8 cellular contexts compared by ENCODE assay signal in the genomic region with DNA sequence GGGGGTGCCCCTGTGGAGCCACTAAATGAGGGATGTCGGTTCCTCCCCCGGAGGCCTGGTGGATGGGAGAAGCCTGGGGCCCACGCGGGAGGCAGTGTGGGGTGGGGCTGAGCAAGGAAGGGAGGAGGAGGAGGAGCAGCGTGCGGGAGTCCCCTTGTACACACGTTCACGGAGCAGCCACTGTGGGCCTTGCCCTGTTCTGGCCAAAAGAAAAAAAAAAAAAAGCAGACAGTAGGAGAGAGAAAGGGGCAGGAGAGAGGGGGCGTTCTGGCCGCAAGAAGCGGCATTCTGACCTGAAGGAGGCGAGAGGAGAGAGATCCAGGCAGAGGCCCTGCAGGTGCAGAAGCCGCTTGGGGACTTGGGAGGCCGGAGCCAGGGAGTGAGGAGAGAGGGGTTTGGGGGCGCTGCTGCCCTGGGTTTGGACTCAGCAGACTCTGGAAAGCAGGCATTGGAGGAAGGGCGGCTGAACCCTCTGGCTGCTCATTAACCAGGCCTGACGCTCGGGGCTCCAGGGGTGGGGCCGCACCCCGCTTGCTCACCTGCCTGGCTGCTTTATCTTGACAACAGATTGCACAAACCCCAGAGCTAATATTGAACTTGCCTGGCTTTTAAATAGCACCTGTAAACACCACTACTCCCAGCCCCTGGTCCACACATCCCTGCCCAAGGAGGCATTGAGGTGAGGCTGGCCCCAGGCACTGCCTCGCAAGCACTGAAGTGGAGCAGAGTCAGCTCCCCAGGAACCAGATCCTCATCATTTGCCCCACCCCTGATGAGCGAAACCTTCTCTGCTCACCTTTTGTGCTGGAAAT.
DNase-seq lines count a peak whose midpoint lies in the region; TF ChIP-seq lines count a peak whose summit lies in the region.

No MANE protein-coding gene starts in this region.

- H3K4me3 ChIP-seq in mucosa of rectum (ENCODE audit: low read length in 2 of 2) (peak overlapping the region; percentile 39 to 41), A673 (ENCODE audit: low read depth, low read length, poor library complexity, severe bottlenecking) (no peak overlapping the region)

- POLR2A ChIA-PET in A673 (lab: Charles Lee; ENCODE audit: low non-redundant PET) = no interaction called here

- CTCF ChIA-PET in A673 (lab: Charles Lee) = interaction anchor here (0.7 to 3.1 kb wide), 7 partner anchors 27 to 295 kb away, joined by 3 to 33 read pairs (median 5); no protein-coding TSS in a partner anchor

- H3K9me3 Mint-ChIP-seq in chondrocyte (ENCODE audit: low read depth) = no peaks in the 10 kb centered on the region

- intact Hi-C loops in A673 (cut with micrococcal nuclease; ENCODE audit: unreplicated experiment) = loop anchor here (1.0 to 5.0 kb wide), 2 partner anchors 135 to 188 kb away; no protein-coding TSS in a partner anchor

- BruUV-seq in A673 (replicated peaks; lab: Mats Ljungman, UMichigan) = no TSS peak

- H3K27ac ChIP-seq in mucosa of rectum (ENCODE audit: low read depth in 2 of 2, low read length in 2 of 2) (peak overlapping the region; percentile 80 to 86), A673 (ENCODE audit: low read depth, low read length, poor library complexity, severe bottlenecking) (no peak overlapping the region)

- H3K9me3 ChIP-seq in mucosa of rectum (ENCODE audit: control insufficient read depth in 2 of 2, low read length in 2 of 2) = no peaks in the 10 kb centered on the region
- H3K9me3 ChIP-seq in A673 (ENCODE audit: low read depth, low read length, poor library complexity, severe bottlenecking) = no peaks in the 10 kb centered on the region

- H3K4me1 Mint-ChIP-seq in chondrocyte (ENCODE audit: low read depth) = peaks cover 7% of the 10 kb centered on the region

- peak; percentile 89 for DNase-seq in DMS153 (lab: John Stamatoyannopoulos, UW)
- peak; percentile 82 for DNase-seq in LoVo (ENCODE audit: low spot score)
- peak; percentile 67 for DNase-seq in chondrocyte (ENCODE audit: low spot score)
- no peak for DNase-seq in A673 (ENCODE audit: low spot score)
- DNase-seq in SW 1271 (lab: John Stamatoyannopoulos, UW) = no peak
- DNase-seq in NCI-H1694 treated with DMSO at 0.1 percent for 48 hours (lab: John Stamatoyannopoulos, UW) = no peak
- DNase-seq in D341Med (ENCODE audit: low spot score) = no peak

- no peak for TF ChIP-seq CTCF in chondrocyte (IDR thresholded peaks at IDR 0.05)
- TF ChIP-seq CTCF in A673 (conservative IDR thresholded peaks at IDR 0.05; ENCODE audit: low read depth, low read length) = no peak

- H3K27me3 Mint-ChIP-seq in chondrocyte (ENCODE audit: low read depth) = peaks cover 16% of the 10 kb centered on the region

- H3K36me3 Mint-ChIP-seq in chondrocyte (ENCODE audit: low read depth) = no peaks in the 10 kb centered on the region

- H3K4me3 Mint-ChIP-seq in chondrocyte (ENCODE audit: unreplicated experiment) = no peak overlapping the region

- H3K36me3 ChIP-seq in mucosa of rectum (ENCODE audit: control insufficient read depth in 2 of 2, insufficient read depth in 2 of 2, low read length in 2 of 2) = no peaks in the 10 kb centered on the region
- H3K36me3 ChIP-seq in A673 (ENCODE audit: insufficient read depth, low read length, poor library complexity, severe bottlenecking) = no peaks in the 10 kb centered on the region

- H3K9ac ChIP-seq in mucosa of rectum (ENCODE audit: low read depth in 1 of 2, low read length in 2 of 2) = peak overlapping the region; percentile 41 to 61

- no peak overlapping the region for H3K27ac Mint-ChIP-seq in chondrocyte (ENCODE audit: unreplicated experiment)

- peaks cover 21 to 42% of the 10 kb centered on the region in 2 donors for H3K4me1 ChIP-seq in mucosa of rectum (ENCODE audit: control insufficient read depth in 2 of 2, insufficient read depth in 2 of 2, low read length in 2 of 2)
- H3K4me1 ChIP-seq in A673 (ENCODE audit: insufficient read depth, low read length, poor library complexity, severe bottlenecking) = peaks cover 21% of the 10 kb centered on the region

- H3K27me3 ChIP-seq in mucosa of rectum (ENCODE audit: control insufficient read depth in 2 of 2, insufficient read depth in 2 of 2, low read length in 2 of 2) = no peaks in the 10 kb centered on the region
- no peaks in the 10 kb centered on the region for H3K27me3 ChIP-seq in A673 (replicated peaks; ENCODE audit: insufficient read depth, low read depth, low read length, poor library complexity)

Comparison
In these comparisons a context has a peak if more than half of its experiments do, and no peak if none do; other contexts are left out.
1. DNase-seq: peak in DMS153 (single experiment), LoVo (single experiment) and chondrocyte (single experiment); none in A673 (single experiment), SW 1271 (0 of 2), NCI-H1694 treated with DMSO at 0.1 percent for 48 hours (single experiment) and D341Med (single experiment).